Comparison of ENCODE assay signal across 2 cellular contexts in the genomic region with DNA sequence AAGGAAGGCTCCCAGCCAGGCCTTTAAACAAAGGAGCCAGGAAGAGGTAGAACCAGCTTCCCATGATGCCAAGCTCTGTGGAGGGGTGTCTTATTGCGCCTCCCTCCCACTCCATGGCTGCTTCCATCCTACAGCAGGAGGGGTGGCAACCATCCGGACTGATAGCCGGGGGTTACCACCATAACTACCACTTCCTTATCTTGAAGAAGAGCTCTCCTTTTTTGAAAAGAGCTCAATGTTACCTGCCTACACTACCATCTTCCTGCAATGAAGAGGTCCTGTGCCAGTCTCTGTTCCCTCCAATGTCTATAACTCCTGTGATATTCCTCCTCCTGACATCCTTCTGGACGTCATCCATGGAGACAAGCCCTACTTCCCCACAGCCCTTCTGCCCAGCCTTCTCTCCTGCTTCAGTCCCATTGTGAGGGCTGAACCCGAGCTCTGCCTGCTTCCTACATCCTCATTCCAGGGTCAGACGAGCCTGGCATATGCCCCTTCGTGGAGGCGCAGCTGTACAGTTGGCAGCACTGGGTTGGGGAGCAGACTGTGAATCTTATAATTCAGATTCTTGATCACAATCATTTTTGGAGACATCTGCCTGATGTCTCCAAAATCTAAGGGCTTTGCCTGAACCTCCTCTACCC.
TF ChIP-seq lines count a peak whose summit lies in the region.

No MANE protein-coding gene starts in this region.

TF ChIP-seq in IMR-90, 13 proteins besides CTCF, POLR2A, EP300 and RAD21:
- TF ChIP-seq BHLHE40 (IDR thresholded peaks at IDR 0.05; ENCODE audit: low read depth, low read length) (no peak), MXI1 (IDR thresholded peaks at IDR 0.05; ENCODE audit: borderline replicate concordance, low read depth, low read length) (no peak), FOS (IDR thresholded peaks at IDR 0.05; ENCODE audit: low read depth, low read length) (no peak), SMC3 (IDR thresholded peaks at IDR 0.05; ENCODE audit: low read depth, low read length) (no peak), CEBPB (IDR thresholded peaks at IDR 0.05; ENCODE audit: low read depth, low read length) (no peak), RFX5 (IDR thresholded peaks at IDR 0.05; ENCODE audit: low read depth, low read length) (no peak), RCOR1 (IDR thresholded peaks at IDR 0.05; ENCODE audit: insufficient replicate concordance, low read length) (no peak), MAZ (IDR thresholded peaks at IDR 0.05; ENCODE audit: borderline replicate concordance, low read depth, low read length) (no peak), NFE2L2 (IDR thresholded peaks at IDR 0.05; ENCODE audit: low read depth, low read length) (no peak), MAFK (IDR thresholded peaks at IDR 0.05; ENCODE audit: low read depth, low read length) (no peak), CHD1 (IDR thresholded peaks at IDR 0.05; ENCODE audit: low read depth, low read length) (no peak)
- TF ChIP-seq, protein P1, sequence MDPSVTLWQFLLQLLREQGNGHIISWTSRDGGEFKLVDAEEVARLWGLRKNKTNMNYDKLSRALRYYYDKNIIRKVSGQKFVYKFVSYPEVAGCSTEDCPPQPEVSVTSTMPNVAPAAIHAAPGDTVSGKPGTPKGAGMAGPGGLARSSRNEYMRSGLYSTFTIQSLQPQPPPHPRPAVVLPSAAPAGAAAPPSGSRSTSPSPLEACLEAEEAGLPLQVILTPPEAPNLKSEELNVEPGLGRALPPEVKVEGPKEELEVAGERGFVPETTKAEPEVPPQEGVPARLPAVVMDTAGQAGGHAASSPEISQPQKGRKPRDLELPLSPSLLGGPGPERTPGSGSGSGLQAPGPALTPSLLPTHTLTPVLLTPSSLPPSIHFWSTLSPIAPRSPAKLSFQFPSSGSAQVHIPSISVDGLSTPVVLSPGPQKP (IDR thresholded peaks at IDR 0.05; ENCODE audit: borderline replicate concordance, low read depth, low read length): no peak
- TF ChIP-seq, protein P2, sequence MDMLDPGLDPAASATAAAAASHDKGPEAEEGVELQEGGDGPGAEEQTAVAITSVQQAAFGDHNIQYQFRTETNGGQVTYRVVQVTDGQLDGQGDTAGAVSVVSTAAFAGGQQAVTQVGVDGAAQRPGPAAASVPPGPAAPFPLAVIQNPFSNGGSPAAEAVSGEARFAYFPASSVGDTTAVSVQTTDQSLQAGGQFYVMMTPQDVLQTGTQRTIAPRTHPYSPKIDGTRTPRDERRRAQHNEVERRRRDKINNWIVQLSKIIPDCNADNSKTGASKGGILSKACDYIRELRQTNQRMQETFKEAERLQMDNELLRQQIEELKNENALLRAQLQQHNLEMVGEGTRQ (IDR thresholded peaks at IDR 0.05; ENCODE audit: low read depth, low read length): no peak

TF ChIP-seq in GM12878, 131 proteins besides CTCF, POLR2A, EP300 and RAD21:
- TF ChIP-seq, protein P3, sequence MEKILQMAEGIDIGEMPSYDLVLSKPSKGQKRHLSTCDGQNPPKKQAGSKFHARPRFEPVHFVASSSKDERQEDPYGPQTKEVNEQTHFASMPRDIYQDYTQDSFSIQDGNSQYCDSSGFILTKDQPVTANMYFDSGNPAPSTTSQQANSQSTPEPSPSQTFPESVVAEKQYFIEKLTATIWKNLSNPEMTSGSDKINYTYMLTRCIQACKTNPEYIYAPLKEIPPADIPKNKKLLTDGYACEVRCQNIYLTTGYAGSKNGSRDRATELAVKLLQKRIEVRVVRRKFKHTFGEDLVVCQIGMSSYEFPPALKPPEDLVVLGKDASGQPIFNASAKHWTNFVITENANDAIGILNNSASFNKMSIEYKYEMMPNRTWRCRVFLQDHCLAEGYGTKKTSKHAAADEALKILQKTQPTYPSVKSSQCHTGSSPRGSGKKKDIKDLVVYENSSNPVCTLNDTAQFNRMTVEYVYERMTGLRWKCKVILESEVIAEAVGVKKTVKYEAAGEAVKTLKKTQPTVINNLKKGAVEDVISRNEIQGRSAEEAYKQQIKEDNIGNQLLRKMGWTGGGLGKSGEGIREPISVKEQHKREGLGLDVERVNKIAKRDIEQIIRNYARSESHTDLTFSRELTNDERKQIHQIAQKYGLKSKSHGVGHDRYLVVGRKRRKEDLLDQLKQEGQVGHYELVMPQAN (conservative IDR thresholded peaks at IDR 0.05): no peak
- TF ChIP-seq, protein P4, sequence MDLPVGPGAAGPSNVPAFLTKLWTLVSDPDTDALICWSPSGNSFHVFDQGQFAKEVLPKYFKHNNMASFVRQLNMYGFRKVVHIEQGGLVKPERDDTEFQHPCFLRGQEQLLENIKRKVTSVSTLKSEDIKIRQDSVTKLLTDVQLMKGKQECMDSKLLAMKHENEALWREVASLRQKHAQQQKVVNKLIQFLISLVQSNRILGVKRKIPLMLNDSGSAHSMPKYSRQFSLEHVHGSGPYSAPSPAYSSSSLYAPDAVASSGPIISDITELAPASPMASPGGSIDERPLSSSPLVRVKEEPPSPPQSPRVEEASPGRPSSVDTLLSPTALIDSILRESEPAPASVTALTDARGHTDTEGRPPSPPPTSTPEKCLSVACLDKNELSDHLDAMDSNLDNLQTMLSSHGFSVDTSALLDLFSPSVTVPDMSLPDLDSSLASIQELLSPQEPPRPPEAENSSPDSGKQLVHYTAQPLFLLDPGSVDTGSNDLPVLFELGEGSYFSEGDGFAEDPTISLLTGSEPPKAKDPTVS (IDR thresholded peaks at IDR 0.05; ENCODE audit: low read depth, low read length): no peak
- TF ChIP-seq SPI1 (IDR thresholded peaks at IDR 0.05; ENCODE audit: borderline replicate concordance, insufficient read depth, low read depth, low read length): peak; percentile 42; the same call in 1 of the 2 replicates
- no peak for TF ChIP-seq NRF1 (conservative IDR thresholded peaks at IDR 0.05; ENCODE audit: low read depth, low read length)
- TF ChIP-seq, protein P5, sequence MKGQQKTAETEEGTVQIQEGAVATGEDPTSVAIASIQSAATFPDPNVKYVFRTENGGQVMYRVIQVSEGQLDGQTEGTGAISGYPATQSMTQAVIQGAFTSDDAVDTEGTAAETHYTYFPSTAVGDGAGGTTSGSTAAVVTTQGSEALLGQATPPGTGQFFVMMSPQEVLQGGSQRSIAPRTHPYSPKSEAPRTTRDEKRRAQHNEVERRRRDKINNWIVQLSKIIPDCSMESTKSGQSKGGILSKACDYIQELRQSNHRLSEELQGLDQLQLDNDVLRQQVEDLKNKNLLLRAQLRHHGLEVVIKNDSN (IDR thresholded peaks at IDR 0.05; ENCODE audit: borderline replicate concordance, extremely low read length, insufficient read depth, low read depth, low read length): no peak
- no peak for TF ChIP-seq MEF2B (IDR thresholded peaks at IDR 0.05; ENCODE audit: partially characterized antibody, poor library complexity, severe bottlenecking)
